ENCODE assay signal across 17 cellular contexts in genomic region chr4:7871356-7871755, GRCh38.
DNase-seq lines count a peak whose midpoint lies in the region; ATAC-seq and TF ChIP-seq lines count a peak whose summit lies in the region.
"Had no signal": no experiment of that assay in that cellular context is flagged by ENCODE, and none has a peak within 500 bp of the region (broad histone marks: within the 10 kb centered on the region; RNA-seq: fewer than 3 reads in every experiment).

No MANE protein-coding gene starts in this region.

- DNase-seq in AG10803 (ENCODE audit: low read depth) (no peak), RWPE2 (ENCODE audit: low spot score) (no peak), skeletal muscle cell (ENCODE audit: low read depth) (no peak), NCI-H1092 (lab: John Stamatoyannopoulos, UW) (no peak), NCI-H1436 treated with DMSO at 0.1 percent for 48 hours (lab: John Stamatoyannopoulos, UW) (no peak)
- DNase-seq in activated CD4-positive, alpha-beta T cell treated with anti-CD3 and anti-CD28 coated beads, Interleukin-2, amount 50 U/mL, for 1 hour = no peak
- DNase-seq: activated CD4-positive, alpha-beta T cell treated with anti-CD3 and anti-CD28 coated beads for 36 hours; activated naive CD8-positive, alpha-beta T cell treated with anti-CD3 and anti-CD28 coated beads for 36 hours; erythroblast; NCI-H187; NCI-H69; nephron progenitor cell; stimulated activated naive B cell treated with anti-CD40 and anti-IgM and Interleukin-4, amounts not matched to agents 10 μg/mL and 1 μg/mL and 100 μg/mL, for 72 hours had no signal

- H3K27me3 ChIP-seq in RWPE2 (ENCODE audit: insufficient read depth, poor library complexity, severe bottlenecking) = no peaks in the 10 kb centered on the region
- no peaks in the 10 kb centered on the region for H3K27me3 ChIP-seq in gastroesophageal sphincter

- TF ChIP-seq EP300 in gastroesophageal sphincter (IDR thresholded peaks at IDR 0.05) = no peak

- TF ChIP-seq CTCF in AG10803 (conservative IDR thresholded peaks at IDR 0.05; ENCODE audit: low read length) (no peak), RWPE2 (IDR thresholded peaks at IDR 0.05; ENCODE audit: poor library complexity, severe bottlenecking) (no peak), gastroesophageal sphincter (IDR thresholded peaks at IDR 0.05) (no peak)

- H3K36me3 ChIP-seq in RWPE2 (ENCODE audit: low read depth) (peaks cover 40% of the 10 kb centered on the region), gastroesophageal sphincter (peaks cover 0 to 31% of the 10 kb centered on the region in 2 donors)

- H3K4me1 ChIP-seq in RWPE2 (ENCODE audit: insufficient read depth, poor library complexity, severe bottlenecking) (peaks cover 37% of the 10 kb centered on the region), gastroesophageal sphincter (peaks cover 8 to 69% (median 25%) of the 10 kb centered on the region in 3 donors)

- ATAC-seq in RWPE2 (ENCODE audit: low read depth) = no peak
- ATAC-seq in gastroesophageal sphincter = no peak
- no peak for ATAC-seq in GM18498 (IDR thresholded peaks at IDR 0.05; ENCODE audit: unreplicated experiment)
- ATAC-seq: activated CD4-positive, alpha-beta T cell treated with anti-CD3 and anti-CD28 coated beads for 36 hours; left lobe of liver; stimulated activated naive B cell treated with anti-CD40 and anti-IgM and Interleukin-4, amounts not matched to agents 10 μg/mL and 1 μg/mL and 100 μg/mL, for 72 hours had no signal

- no peaks in the 10 kb centered on the region for H3K9me3 ChIP-seq in RWPE2 (ENCODE audit: severe bottlenecking)
- H3K9me3 ChIP-seq in gastroesophageal sphincter = no peaks in the 10 kb centered on the region

- peak overlapping the region; percentile 60 for H3K27ac ChIP-seq in RWPE2 (ENCODE audit: poor library complexity, severe bottlenecking)
- H3K27ac ChIP-seq in gastroesophageal sphincter = peak overlapping the region; percentile 39 to 73 (median 62)

- TF ChIP-seq POLR2A in gastroesophageal sphincter (IDR thresholded peaks at IDR 0.05) = no peak

- 65 to 67% methylated on average over 16 of the region's 16 CpGs for WGBS in gastroesophageal sphincter (ENCODE audit: low coverage in 1 of 2), 2 donors

- H3K4me3 ChIP-seq in AG10803 (ENCODE audit: low read length) (peak overlapping the region; percentile 68), RWPE2 (ENCODE audit: severe bottlenecking) (no peak overlapping the region), gastroesophageal sphincter (no peak overlapping the region), skeletal muscle cell (ENCODE audit: low read depth, low read length) (peak overlapping the region; percentile 47)
- H3K4me3 ChIP-seq: skin epidermis had no signal

Comparison
In these comparisons a context has a peak if more than half of its experiments do, and no peak if none do; other contexts are left out.
1. H3K4me3 ChIP-seq: peak in AG10803 (single experiment) and skeletal muscle cell (single experiment); none in RWPE2 (single experiment) and gastroesophageal sphincter (0 of 2).